Comparison of ENCODE assay signal across 8 cellular contexts in genomic region chr14:31449971-31450610, GRCh38. TPM values are rescaled to one million over a fixed set of nuclear protein-coding genes. Genes with fewer than 3 reads are reported as not detected.
DNase-seq lines count a peak whose midpoint lies in the region; ATAC-seq and TF ChIP-seq lines count a peak whose summit lies in the region.

No MANE protein-coding gene starts in this region.

- POLR2A ChIA-PET in BJ (lab: Charles Lee), result interaction anchor here (0.6 kb wide), 1 partner anchor 250 kb away, joined by 8 read pairs; no protein-coding TSS in a partner anchor

- peak; percentile 80 for ATAC-seq in GM18867 (IDR thresholded peaks at IDR 0.05; ENCODE audit: unreplicated experiment)
- peak in 1 of 2 donors; percentile 77 for ATAC-seq in upper lobe of left lung (ENCODE audit: low FRiP score in 2 of 2)

- CTCF ChIA-PET in BJ (lab: Yijun Ruan, JAX), result interaction anchor here (0.6 to 2.6 kb wide), 18 partner anchors 9 to 243 kb away, joined by 3 to 15 read pairs (median 3); partner anchors contain the start of genes HEATR5A and HECTD1

- H3K14ac ChIP-seq in neuronal stem cell (ENCODE audit: low read length), result no peak overlapping the region

- no peak overlapping the region for H2AK5ac ChIP-seq in neuronal stem cell (ENCODE audit: low read depth, low read length)

- no peak overlapping the region for H3K18ac ChIP-seq in neuronal stem cell (ENCODE audit: low read length)

- peaks cover 14% of the 10 kb centered on the region for H3K79me2 ChIP-seq in hepatocyte

- no peak overlapping the region for H2BK5ac ChIP-seq in neuronal stem cell (ENCODE audit: low read length)

- WGBS in hepatocyte (ENCODE audit: low lambda C conversion rate, missing lambda C conversion rate), result 66% methylated on average over 2 of the region's 2 CpGs
- 44 to 49% methylated on average over 2 of the region's 2 CpGs for WGBS in upper lobe of left lung, 2 donors
- no CpG with 5 or more reads among the region's 2 CpGs for WGBS in neuronal stem cell (ENCODE audit: extremely low coverage in 2 of 2, insufficient read length in 2 of 2, insufficient replicate concordance in 1 of 2), 2 donors

- no peak overlapping the region for H3K9ac ChIP-seq in neuronal stem cell (ENCODE audit: low read depth, low read length, poor library complexity)

- H3K27ac ChIP-seq in hepatocyte, result no peak overlapping the region
- no peak overlapping the region for H3K27ac ChIP-seq in upper lobe of left lung
- no peak overlapping the region for H3K27ac ChIP-seq in neuronal stem cell (replicated peaks; ENCODE audit: low read length)

- H3K79me1 ChIP-seq in neuronal stem cell (ENCODE audit: low read depth, low read length), result no peaks in the 10 kb centered on the region

- no peak for TF ChIP-seq EP300 in upper lobe of left lung (IDR thresholded peaks at IDR 0.05)

- no peaks in the 10 kb centered on the region for H4K20me1 ChIP-seq in hepatocyte (ENCODE audit: insufficient read depth, poor library complexity, severe bottlenecking)

- no peaks in the 10 kb centered on the region for H3K9me3 ChIP-seq in hepatocyte (ENCODE audit: low read depth)
- H3K9me3 ChIP-seq in upper lobe of left lung, result no peaks in the 10 kb centered on the region
- no peaks in the 10 kb centered on the region for H3K9me3 ChIP-seq in neuronal stem cell (replicated peaks in 1 of 2; ENCODE audit: control insufficient read depth in 2 of 2, insufficient read depth in 1 of 2, low read depth in 1 of 2, low read length in 2 of 2)

- H3K4me1 ChIP-seq in hepatocyte (ENCODE audit: insufficient read depth) (no peaks in the 10 kb centered on the region), upper lobe of left lung (peaks cover 0 to 11% (median 2%) of the 10 kb centered on the region in 4 donors), neuronal stem cell (ENCODE audit: control insufficient read depth in 2 of 2, insufficient read depth in 1 of 2, low read depth in 1 of 2, low read length in 2 of 2) (no peaks in the 10 kb centered on the region)

- H3K27me3 ChIP-seq in BJ (ENCODE audit: control insufficient read depth, insufficient read depth, low read length) (no peaks in the 10 kb centered on the region), hepatocyte (no peaks in the 10 kb centered on the region), upper lobe of left lung (no peaks in the 10 kb centered on the region), neuronal stem cell (ENCODE audit: control insufficient read depth in 3 of 3, insufficient read depth in 3 of 3, low read depth in 1 of 3, low read length in 3 of 3) (no peaks in the 10 kb centered on the region)

- TF ChIP-seq CTCF in BJ (IDR thresholded peaks at IDR 0.05; ENCODE audit: insufficient read depth, low read depth, low read length) (peak; percentile 55), hepatocyte (IDR thresholded peaks at IDR 0.05; ENCODE audit: poor library complexity) (peak; percentile 52), upper lobe of left lung (IDR thresholded peaks at IDR 0.05) (peak; percentile 43 to 67 (median 55))

- H4K8ac ChIP-seq in neuronal stem cell (ENCODE audit: low read depth, low read length), result no peak overlapping the region

- peak; percentile 12 for DNase-seq in BJ (ENCODE audit: low read depth)
- DNase-seq in NCI-H1105 treated with DMSO at 0.1 percent for 48 hours (lab: John Stamatoyannopoulos, UW), result peak; percentile 53
- DNase-seq in amniotic epithelial cell (ENCODE audit: low read depth), result peak; percentile 49
- peak; percentile 33 for DNase-seq in hepatocyte (ENCODE audit: low spot score)
- no peak for DNase-seq in upper lobe of left lung
- DNase-seq in neuronal stem cell (ENCODE audit: low spot score), result no peak
- no peak for DNase-seq in activated gamma-delta T cell treated with Interleukin-2 at 50 U/mL for 16 hours

- no peaks in the 10 kb centered on the region for H3K9me2 ChIP-seq in hepatocyte (replicated peaks; ENCODE audit: insufficient read depth)

- no peak overlapping the region for H2BK15ac ChIP-seq in neuronal stem cell (ENCODE audit: low read length)

- H3K4ac ChIP-seq in neuronal stem cell (ENCODE audit: low read length), result no peak overlapping the region

- TF ChIP-seq POLR2A in upper lobe of left lung (IDR thresholded peaks at IDR 0.05), result no peak

- no peak overlapping the region for H2BK120ac ChIP-seq in neuronal stem cell (ENCODE audit: low read depth, low read length)

- H3K23ac ChIP-seq in neuronal stem cell (ENCODE audit: low read depth, low read length, poor library complexity), result no peak overlapping the region

- H4K91ac ChIP-seq in neuronal stem cell (ENCODE audit: low read depth, low read length, poor library complexity), result no peak overlapping the region

- H2AFZ ChIP-seq in hepatocyte (no peak overlapping the region), neuronal stem cell (ENCODE audit: low read length) (no peak overlapping the region)

- H2BK12ac ChIP-seq in neuronal stem cell (ENCODE audit: low read length), result no peak overlapping the region

- H3K4me3 ChIP-seq in BJ (ENCODE audit: low read depth, low read length) (no peak overlapping the region), hepatocyte (no peak overlapping the region), upper lobe of left lung (no peak overlapping the region), neuronal stem cell (ENCODE audit: low read length in 2 of 2) (no peak overlapping the region)

- no peak overlapping the region for H3K4me2 ChIP-seq in hepatocyte
- no peak overlapping the region for H3K4me2 ChIP-seq in neuronal stem cell (ENCODE audit: insufficient read depth, low read length, poor library complexity, severe bottlenecking)

- H3K36me3 ChIP-seq in BJ (ENCODE audit: control insufficient read depth, insufficient read depth, low read length) (no peaks in the 10 kb centered on the region; the same call in 1 of the 2 replicates), hepatocyte (replicated peaks; ENCODE audit: insufficient read depth, low read depth) (no peaks in the 10 kb centered on the region), upper lobe of left lung (peaks cover 0 to 21% (median 4%) of the 10 kb centered on the region in 4 donors), neuronal stem cell (replicated peaks in 1 of 2; ENCODE audit: control insufficient read depth in 2 of 2, insufficient read depth in 2 of 2, low read length in 2 of 2) (peaks cover 0 to 48% of the 10 kb centered on the region in 2 donors)

RNA-seq across cellular contexts. Expression of gene DTD2, which starts 7.2 kb away (rescaled TPM):
- 16.4 and 20.3 TPM in 2 replicates for polyA plus RNA-seq in BJ (2011; rRNA removed)
- 7.3 and 8.4 TPM in 2 replicates for polyA minus RNA-seq in BJ (2011; rRNA and poly(A)+ RNA removed)
- total RNA-seq in hepatocyte, result 36.6 and 49.2 TPM in 2 replicates
- 13.1 and 13.7 TPM in 2 replicates for polyA plus RNA-seq in hepatocyte
- 10 to 100 TPM; 15.6 to 42.4 (median 20.8) TPM for total RNA-seq in upper lobe of left lung
- 7.0 TPM for polyA plus RNA-seq in neuronal stem cell (2013, experiment 1 of 2)
- polyA plus RNA-seq in neuronal stem cell (2013, experiment 2 of 2), result 6.9 TPM

RNA-seq across cellular contexts. Expression of gene HEATR5A, which starts 29.7 kb away (rescaled TPM):
- polyA plus RNA-seq in BJ (2011; rRNA removed) (34.3 and 61.3 TPM in 2 replicates), hepatocyte (14.9 and 17.9 TPM in 2 replicates)
- polyA minus RNA-seq in BJ (2011; rRNA and poly(A)+ RNA removed), result 53.9 and 61.5 TPM in 2 replicates
- total RNA-seq in hepatocyte (22.2 and 25.3 TPM in 2 replicates), upper lobe of left lung (10 to 100 TPM; 19.6 to 66.0 (median 39.3) TPM)
- 15.9 TPM for polyA plus RNA-seq in neuronal stem cell (2013, experiment 1 of 2)
- polyA plus RNA-seq in neuronal stem cell (2013, experiment 2 of 2), result 15.6 TPM

RNA-seq across cellular contexts. Expression of gene GPR33, which starts 37.7 kb away (rescaled TPM):
- not detected in 2 replicates for polyA plus RNA-seq in BJ (2011; rRNA removed)
- polyA minus RNA-seq in BJ (2011; rRNA and poly(A)+ RNA removed), result not detected in 2 replicates
- total RNA-seq in hepatocyte, result not detected in 2 replicates
- polyA plus RNA-seq in hepatocyte, result not detected in 2 replicates
- total RNA-seq in upper lobe of left lung, result not detected
- not detected for polyA plus RNA-seq in neuronal stem cell (2013, experiment 1 of 2)
- not detected for polyA plus RNA-seq in neuronal stem cell (2013, experiment 2 of 2)

Comparison
In these comparisons a context has a peak if more than half of its experiments do, and no peak if none do; other contexts are left out.
1. DNase-seq: peak in BJ (single experiment), NCI-H1105 treated with DMSO at 0.1 percent for 48 hours (single experiment), amniotic epithelial cell (single experiment) and hepatocyte (single experiment); none in upper lobe of left lung (0 of 2), neuronal stem cell (single experiment) and activated gamma-delta T cell treated with Interleukin-2 at 50 U/mL for 16 hours (single experiment).
2. Peak in every context shown above with its lines, with median percentiles within 50 percentile points of each other: CTCF ChIP-seq.